In the genomic region with DNA sequence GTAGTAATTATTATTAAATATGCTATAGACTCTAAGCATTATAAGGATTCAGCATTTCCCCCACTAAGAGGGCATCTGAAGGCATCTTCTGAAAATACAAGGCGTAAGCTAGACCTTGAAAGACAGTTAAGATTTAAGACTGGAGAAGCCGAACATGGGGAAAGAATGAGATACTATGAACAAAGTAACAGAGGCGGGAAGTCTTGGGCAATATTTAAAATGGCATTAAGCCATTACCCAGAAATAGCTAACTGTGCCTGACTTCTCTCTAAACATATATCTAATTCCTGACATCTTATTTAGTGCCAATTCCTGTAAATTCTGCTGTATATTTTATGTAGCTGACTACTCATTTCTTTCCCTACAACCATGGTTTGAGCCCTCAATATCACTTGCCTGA, we compare ENCODE assay signal across 1 cellular context.
TF ChIP-seq lines count a peak whose summit lies in the region.

No MANE protein-coding gene starts in this region.

TF ChIP-seq in IMR-90, 13 proteins besides CTCF, POLR2A, EP300 and RAD21 (continued from another document):
- TF ChIP-seq RCOR1 (IDR thresholded peaks at IDR 0.05; ENCODE audit: insufficient replicate concordance, low read length) (no peak), MAZ (IDR thresholded peaks at IDR 0.05; ENCODE audit: borderline replicate concordance, low read depth, low read length) (no peak), RFX5 (IDR thresholded peaks at IDR 0.05; ENCODE audit: low read depth, low read length) (no peak), MAFK (IDR thresholded peaks at IDR 0.05; ENCODE audit: low read depth, low read length) (no peak)
- TF ChIP-seq, protein P1, sequence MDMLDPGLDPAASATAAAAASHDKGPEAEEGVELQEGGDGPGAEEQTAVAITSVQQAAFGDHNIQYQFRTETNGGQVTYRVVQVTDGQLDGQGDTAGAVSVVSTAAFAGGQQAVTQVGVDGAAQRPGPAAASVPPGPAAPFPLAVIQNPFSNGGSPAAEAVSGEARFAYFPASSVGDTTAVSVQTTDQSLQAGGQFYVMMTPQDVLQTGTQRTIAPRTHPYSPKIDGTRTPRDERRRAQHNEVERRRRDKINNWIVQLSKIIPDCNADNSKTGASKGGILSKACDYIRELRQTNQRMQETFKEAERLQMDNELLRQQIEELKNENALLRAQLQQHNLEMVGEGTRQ (IDR thresholded peaks at IDR 0.05; ENCODE audit: low read depth, low read length), result no peak
